Comparison of ENCODE assay signal across 1 cellular context in the genomic region with DNA sequence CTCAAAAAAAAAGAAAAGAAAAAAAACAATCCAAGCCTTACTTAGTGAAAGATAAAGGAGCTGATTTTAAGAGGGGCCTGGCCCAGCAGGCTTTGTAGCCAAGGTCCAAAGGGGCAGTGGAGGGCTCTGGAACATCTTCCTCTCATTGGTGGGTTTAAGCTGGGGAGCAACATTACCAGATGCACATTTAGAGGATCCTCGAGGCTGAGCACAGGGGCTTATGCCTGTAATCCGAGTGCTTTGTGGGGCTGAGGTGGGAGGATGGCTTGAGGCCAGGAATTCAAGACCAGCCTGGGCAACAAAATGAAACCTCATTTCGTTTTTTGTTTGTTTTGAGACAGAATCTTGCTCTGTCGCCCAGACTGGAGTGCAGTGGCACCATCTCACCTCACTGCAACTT.
TF ChIP-seq lines count a peak whose summit lies in the region.

No MANE protein-coding gene starts in this region.

TF ChIP-seq in IMR-90, 13 proteins besides CTCF, POLR2A, EP300 and RAD21:
- TF ChIP-seq, protein P1, sequence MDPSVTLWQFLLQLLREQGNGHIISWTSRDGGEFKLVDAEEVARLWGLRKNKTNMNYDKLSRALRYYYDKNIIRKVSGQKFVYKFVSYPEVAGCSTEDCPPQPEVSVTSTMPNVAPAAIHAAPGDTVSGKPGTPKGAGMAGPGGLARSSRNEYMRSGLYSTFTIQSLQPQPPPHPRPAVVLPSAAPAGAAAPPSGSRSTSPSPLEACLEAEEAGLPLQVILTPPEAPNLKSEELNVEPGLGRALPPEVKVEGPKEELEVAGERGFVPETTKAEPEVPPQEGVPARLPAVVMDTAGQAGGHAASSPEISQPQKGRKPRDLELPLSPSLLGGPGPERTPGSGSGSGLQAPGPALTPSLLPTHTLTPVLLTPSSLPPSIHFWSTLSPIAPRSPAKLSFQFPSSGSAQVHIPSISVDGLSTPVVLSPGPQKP (IDR thresholded peaks at IDR 0.05; ENCODE audit: borderline replicate concordance, low read depth, low read length) = no peak
